8 cellular contexts compared by ENCODE assay signal in genomic region chr1:168082008-168082876, GRCh38. TPM values are rescaled to one million over a fixed set of nuclear protein-coding genes. Genes with fewer than 3 reads are reported as not detected.
DNase-seq lines count a peak whose midpoint lies in the region; ATAC-seq, FAIRE-seq and TF ChIP-seq lines count a peak whose summit lies in the region.

No MANE protein-coding gene starts in this region.

- TF ChIP-seq CTCF in NB4 (IDR thresholded peaks at IDR 0.05; ENCODE audit: low read depth, low read length): peak; percentile 95

- peak; percentile 90 for ATAC-seq in HG02610 (IDR thresholded peaks at IDR 0.05; ENCODE audit: unreplicated experiment)

- no peak overlapping the region for H3K4me3 ChIP-seq in NB4 (ENCODE audit: low read depth, low read length)

- TF ChIP-seq POLR2A in GM12891 (IDR thresholded peaks at IDR 0.05; ENCODE audit: low read depth, low read length) (no peak), NB4 (IDR thresholded peaks at IDR 0.05; ENCODE audit: extremely low read depth, insufficient read length) (no peak)

- in situ Hi-C loops in SK-MEL-5 (cut with HindIII; ENCODE audit: low pct_unique_long_range_greater_than_20kb, low sequenced_read_pairs): no loop called here

- intact Hi-C loops in posterior cingulate gyrus (cut with DNase I): loop anchor here (2.0 to 10.0 kb wide), 2 partner anchors 145 to 367 kb away; partner anchors contain the start of genes DCAF6 and MPC2

- peak; percentile 93 for FAIRE-seq in GM12891 (lab: Jason Lieb, UNC)
- FAIRE-seq in urothelium cell line (lab: Jason Lieb, UNC): no peak

- DNase-seq in GM12891 (ENCODE audit: insufficient read length, low spot score) (peak; percentile 61), NB4 (ENCODE audit: low read depth) (peak; percentile 74), SK-MEL-5 (ENCODE audit: low read depth, low spot score) (peak; percentile 89), germinal center (ENCODE audit: low spot score) (peak; percentile 75), posterior cingulate gyrus (peak; percentile 51 to 95 (median 78)), urothelium cell line (ENCODE audit: low spot score) (peak; percentile 83)
- DNase-seq in activated naive CD4-positive, alpha-beta T cell (lab: John Stamatoyannopoulos, UW): peak in 3 of 4 experiments; percentile 9 to 43 (median 26)

TF ChIP-seq in GM12891, 5 proteins besides CTCF, POLR2A, EP300 and RAD21:
- TF ChIP-seq POLR2AphosphoS5 (IDR thresholded peaks at IDR 0.05; ENCODE audit: low read depth, low read length) (no peak), PAX5 (IDR thresholded peaks at IDR 0.05; ENCODE audit: insufficient read depth, low read length, severe bottlenecking) (peak; percentile 25), TAF1 (IDR thresholded peaks at IDR 0.05; ENCODE audit: low read depth, low read length) (no peak)

RNA-seq across cellular contexts. Expression of gene GPR161, which starts 54.5 kb away (rescaled TPM):
- polyA plus RNA-seq in GM12891 (2012; ENCODE audit: low read depth, missing spikeins): 0.06 TPM
- total RNA-seq in SK-MEL-5 (2014; rRNA removed; shearing (Covaris generic)): 38.2 and 41.8 TPM in 2 replicates
- polyA plus RNA-seq in SK-MEL-5 (2015; cell fraction: cytosol; rRNA removed): 32.1 and 36.5 TPM in 2 replicates
- 22.3 and 36.3 TPM in 2 replicates for polyA plus RNA-seq in SK-MEL-5 (2015; cell fraction: nucleus; rRNA removed)

Comparison
In these comparisons a context has a peak if more than half of its experiments do, and no peak if none do; other contexts are left out.
1. DNase-seq: peak in every context shown above with its lines; median percentile 89 in SK-MEL-5; 83 in urothelium cell line; 78 in posterior cingulate gyrus; 75 in germinal center; 74 in NB4; 61 in GM12891; 26 in activated naive CD4-positive, alpha-beta T cell.